ENCODE assay signal across 13 cellular contexts in the genomic region with DNA sequence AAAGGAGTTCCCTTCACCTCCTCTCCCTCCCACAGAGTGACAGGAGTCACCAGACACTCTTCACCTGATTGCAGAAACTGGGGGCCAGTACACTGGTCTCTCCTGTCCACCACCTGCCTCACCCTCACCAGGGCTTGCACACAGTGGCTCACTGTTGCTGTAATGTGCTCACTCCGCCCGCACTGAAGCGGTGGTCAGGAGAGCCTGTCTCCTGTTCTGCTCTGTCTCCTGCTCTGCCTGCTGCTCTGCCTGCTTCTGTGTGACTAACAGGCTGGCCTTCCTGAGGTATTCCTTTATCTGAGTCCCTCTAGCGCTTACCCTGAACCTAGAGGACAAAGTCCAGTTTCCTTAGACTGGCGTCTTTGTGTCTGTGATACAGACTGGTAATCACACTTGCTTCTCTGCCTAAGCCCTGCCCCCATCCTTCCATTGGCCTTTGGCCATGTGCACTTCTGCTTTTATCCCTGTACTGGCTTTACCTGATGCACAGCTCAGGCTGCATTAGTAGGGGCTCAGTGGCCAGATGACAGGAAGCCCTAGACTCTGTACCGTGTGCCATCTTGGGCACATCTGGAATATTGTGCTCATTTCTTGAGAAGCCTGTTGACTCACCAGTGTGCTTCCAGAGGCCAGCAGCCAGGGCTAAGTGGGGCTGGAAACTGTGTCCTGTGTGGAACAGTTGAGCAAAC. TPM values are rescaled to one million over a fixed set of nuclear protein-coding genes. Genes with fewer than 3 reads are reported as not detected.
DNase-seq lines count a peak whose midpoint lies in the region; ATAC-seq and TF ChIP-seq lines count a peak whose summit lies in the region.
"Had no signal": no experiment of that assay in that cellular context is flagged by ENCODE, and none has a peak within 500 bp of the region (broad histone marks: within the 10 kb centered on the region; RNA-seq: fewer than 3 reads in every experiment).

No MANE protein-coding gene starts in this region.

- peaks cover 100% of the 10 kb centered on the region for H3K36me3 ChIP-seq in HUES48 (ENCODE audit: control insufficient read depth, insufficient read depth, low read length)
- peaks cover 16% of the 10 kb centered on the region for H3K36me3 ChIP-seq in mucosa of descending colon (ENCODE audit: low read depth)

- intact Hi-C loops in mucosa of descending colon (cut with DNase I, micrococcal nuclease), result no loop called here

- ATAC-seq in activated naive CD8-positive, alpha-beta T cell treated with anti-CD3 and anti-CD28 coated beads, Interleukin-2, amount 50 U/mL, for 24 hours, result peak; percentile 68
- ATAC-seq in mucosa of descending colon (peak; percentile 97), HG02798 (IDR thresholded peaks at IDR 0.05; ENCODE audit: poor library complexity, unreplicated experiment) (no peak), GM18868 (IDR thresholded peaks at IDR 0.05; ENCODE audit: unreplicated experiment) (no peak)
- ATAC-seq: foreskin keratinocyte had no signal

- peaks cover 70% of the 10 kb centered on the region for H3K36me3 Mint-ChIP-seq in activated naive CD8-positive, alpha-beta T cell treated with anti-CD3 and anti-CD28 coated beads, Interleukin-2, amount 50 U/mL, for 24 hours (ENCODE audit: low read depth)

- TF ChIP-seq CTCF in AG10803 (conservative IDR thresholded peaks at IDR 0.05; ENCODE audit: low read length) (no peak), mucosa of descending colon (IDR thresholded peaks at IDR 0.05) (no peak)

- peak overlapping the region; percentile 49 for H3K27ac Mint-ChIP-seq in activated naive CD8-positive, alpha-beta T cell treated with anti-CD3 and anti-CD28 coated beads, Interleukin-2, amount 50 U/mL, for 24 hours

- no peak overlapping the region for H3K4me3 ChIP-seq in AG10803 (ENCODE audit: low read length)
- H3K4me3 ChIP-seq in HUES48 (ENCODE audit: low read depth, low read length), result no peak overlapping the region
- no peak overlapping the region for H3K4me3 ChIP-seq in mucosa of descending colon
- H3K4me3 ChIP-seq: BLaER1 treated with 17β-estradiol and CSF1 and Interleukin-3, amounts not matched to agents 10 nM and 100 nM had no signal

- H3K9me3 Mint-ChIP-seq in activated naive CD8-positive, alpha-beta T cell treated with anti-CD3 and anti-CD28 coated beads, Interleukin-2, amount 50 U/mL, for 24 hours, result no peaks in the 10 kb centered on the region
- H3K9me3 Mint-ChIP-seq: immature natural killer cell had no signal

- H3K27me3 Mint-ChIP-seq in activated naive CD8-positive, alpha-beta T cell treated with anti-CD3 and anti-CD28 coated beads, Interleukin-2, amount 50 U/mL, for 24 hours, result no peaks in the 10 kb centered on the region

- DNase-seq in AG10803 (ENCODE audit: low read depth) (peak; percentile 43), mucosa of descending colon (peak; percentile 73 to 95 (median 89)), NCI-H2171 (lab: John Stamatoyannopoulos, UW) (no peak), EL (no peak)
- no peak for DNase-seq in activated naive CD8-positive, alpha-beta T cell treated with anti-CD3 and anti-CD28 coated beads, Interleukin-2, amount 50 U/mL, for 24 hours
- DNase-seq: activated CD4-positive, alpha-beta T cell treated with anti-CD3 and anti-CD28 coated beads for 48 hours; foreskin keratinocyte; immature natural killer cell; retina had no signal

- H3K4me3 Mint-ChIP-seq in activated naive CD8-positive, alpha-beta T cell treated with anti-CD3 and anti-CD28 coated beads, Interleukin-2, amount 50 U/mL, for 24 hours, result no peak overlapping the region
- H3K4me3 Mint-ChIP-seq: immature natural killer cell had no signal

- H3K27ac ChIP-seq in HUES48 (ENCODE audit: low read depth, low read length), result peak overlapping the region; percentile 26
- H3K27ac ChIP-seq: BLaER1 treated with 17β-estradiol and CSF1 and Interleukin-3, amounts not matched to agents 10 nM and 100 nM; foreskin keratinocyte had no signal

- peaks cover 7% of the 10 kb centered on the region for H3K4me1 Mint-ChIP-seq in activated naive CD8-positive, alpha-beta T cell treated with anti-CD3 and anti-CD28 coated beads, Interleukin-2, amount 50 U/mL, for 24 hours
- H3K4me1 Mint-ChIP-seq: immature natural killer cell had no signal

- H3K9me3 ChIP-seq in HUES48 (ENCODE audit: control insufficient read depth, insufficient read depth, low read length), result no peaks in the 10 kb centered on the region
- no peaks in the 10 kb centered on the region for H3K9me3 ChIP-seq in mucosa of descending colon
- H3K9me3 ChIP-seq: BLaER1 treated with 17β-estradiol and CSF1 and Interleukin-3, amounts not matched to agents 10 nM and 100 nM had no signal

- no peaks in the 10 kb centered on the region for H3K4me1 ChIP-seq in HUES48 (ENCODE audit: control insufficient read depth, insufficient read depth, low read length)
- H3K4me1 ChIP-seq in mucosa of descending colon (ENCODE audit: low read depth), result peaks cover 16% of the 10 kb centered on the region
- H3K4me1 ChIP-seq: BLaER1 treated with 17β-estradiol and CSF1 and Interleukin-3, amounts not matched to agents 10 nM and 100 nM; foreskin keratinocyte had no signal

- no peaks in the 10 kb centered on the region for H3K27me3 ChIP-seq in HUES48 (ENCODE audit: control insufficient read depth, insufficient read depth, low read length)
- H3K27me3 ChIP-seq: BLaER1 treated with 17β-estradiol and CSF1 and Interleukin-3, amounts not matched to agents 10 nM and 100 nM; foreskin keratinocyte had no signal

- no peak overlapping the region for H3K9ac ChIP-seq in HUES48 (ENCODE audit: low read depth, low read length)

RNA-seq across cellular contexts. Expression of gene PROCA1, which starts 13.3 kb away (rescaled TPM):
- total RNA-seq in mucosa of descending colon, result 1 to 10 TPM; 1.3 to 2.0 (median 1.8) TPM

RNA-seq across cellular contexts. Expression of gene RAB34, which starts 19.3 kb away (rescaled TPM):
- 10 to 100 TPM in 2 of 3 donors, 1 to 10 TPM in 1; 6.5 to 74.4 (median 19.3) TPM for total RNA-seq in mucosa of descending colon

RNA-seq across cellular contexts. Expression of gene RPL23A, which starts 21.4 kb away (rescaled TPM):
- 1,000 to 10,000 TPM; 1,144 to 1,252 (median 1,216) TPM for total RNA-seq in mucosa of descending colon

RNA-seq across cellular contexts. Expression of gene TLCD1, which starts 27.6 kb away (rescaled TPM):
- 10 to 100 TPM in 2 of 3 donors, 1 to 10 TPM in 1; 4.8 to 21.3 (median 16.8) TPM for total RNA-seq in mucosa of descending colon

RNA-seq across cellular contexts. Expression of gene NEK8, which starts 30.2 kb away (rescaled TPM):
- 1 to 10 TPM; 3.4 to 7.9 (median 6.8) TPM for total RNA-seq in mucosa of descending colon

Comparison
In these comparisons a context has a peak if more than half of its experiments do, and no peak if none do; other contexts are left out.
1. DNase-seq: peak in AG10803 (single experiment) and mucosa of descending colon (3 of 3); none in activated naive CD8-positive, alpha-beta T cell treated with anti-CD3 and anti-CD28 coated beads, Interleukin-2, amount 50 U/mL, for 24 hours (single experiment), NCI-H2171 (single experiment) and EL (single experiment).
2. ATAC-seq: peak in activated naive CD8-positive, alpha-beta T cell treated with anti-CD3 and anti-CD28 coated beads, Interleukin-2, amount 50 U/mL, for 24 hours (single experiment) and mucosa of descending colon (single experiment); none in HG02798 (single experiment) and GM18868 (single experiment).